ENCODE assay signal across 22 cellular contexts in genomic region chr1:38121231-38121680, GRCh38.
"Had no signal": no experiment of that assay in that cellular context is flagged by ENCODE, and none has a peak within 500 bp of the region (broad histone marks: within the 10 kb centered on the region; RNA-seq: fewer than 3 reads in every experiment).

No MANE protein-coding gene starts in this region.

- H3K4me3 ChIP-seq: coronary artery, esophagus muscularis mucosa, hepatocyte, right lobe of liver had no signal

- H3K27ac Mint-ChIP-seq: activated CD4-positive, alpha-beta memory T cell treated with anti-CD3 and anti-CD28 coated beads, Interleukin-2, amount 10 ng/mL, durations not matched to agents 7 days and 5 days; activated CD4-positive, alpha-beta T cell treated with anti-CD3 and anti-CD28 coated beads, Interleukin-2, amount 10 ng/mL, durations not matched to agents 24 days and 14 days; activated naive CD4-positive, alpha-beta T cell treated with anti-CD3 and anti-CD28 coated beads, Interleukin-2, amount 10 ng/mL, durations not matched to agents 7 days and 5 days; immature natural killer cell; nephron had no signal

- H3K4me1 Mint-ChIP-seq: activated CD4-positive, alpha-beta memory T cell treated with anti-CD3 and anti-CD28 coated beads, Interleukin-2, amount 10 ng/mL, durations not matched to agents 7 days and 5 days; activated CD4-positive, alpha-beta T cell treated with anti-CD3 and anti-CD28 coated beads, Interleukin-2, amount 10 ng/mL, durations not matched to agents 24 days and 14 days; activated naive CD4-positive, alpha-beta T cell treated with anti-CD3 and anti-CD28 coated beads, Interleukin-2, amount 10 ng/mL, durations not matched to agents 7 days and 5 days; immature natural killer cell had no signal

- ATAC-seq: activated CD4-positive, CD25-positive, alpha-beta regulatory T cell treated with anti-CD3 and anti-CD28 coated beads, Interleukin-2, amount 50 U/mL, for 24 hours; right lobe of liver had no signal

- H3K9ac ChIP-seq: parathyroid adenoma had no signal

- H2AFZ ChIP-seq: hepatocyte, parathyroid adenoma had no signal

- FAIRE-seq: frontal cortex, small intestine had no signal

- H3K4me1 ChIP-seq: esophagus muscularis mucosa, parathyroid adenoma had no signal

- H3K27me3 Mint-ChIP-seq: activated CD4-positive, alpha-beta memory T cell treated with anti-CD3 and anti-CD28 coated beads, Interleukin-2, amount 10 ng/mL, durations not matched to agents 7 days and 5 days; activated CD4-positive, alpha-beta T cell treated with anti-CD3 and anti-CD28 coated beads, Interleukin-2, amount 10 ng/mL, durations not matched to agents 24 days and 14 days had no signal

- H3K9me3 ChIP-seq: esophagus muscularis mucosa, right lobe of liver had no signal

- H3K9me3 Mint-ChIP-seq: activated CD4-positive, alpha-beta memory T cell treated with anti-CD3 and anti-CD28 coated beads, Interleukin-2, amount 10 ng/mL, durations not matched to agents 7 days and 5 days; activated CD4-positive, alpha-beta T cell treated with anti-CD3 and anti-CD28 coated beads, Interleukin-2, amount 10 ng/mL, durations not matched to agents 24 days and 14 days; activated naive CD4-positive, alpha-beta T cell treated with anti-CD3 and anti-CD28 coated beads, Interleukin-2, amount 10 ng/mL, durations not matched to agents 7 days and 5 days; immature natural killer cell; nephron had no signal

- H3K79me2 ChIP-seq: hepatocyte, parathyroid adenoma had no signal

- H3K4me3 Mint-ChIP-seq: activated CD4-positive, alpha-beta memory T cell treated with anti-CD3 and anti-CD28 coated beads, Interleukin-2, amount 10 ng/mL, durations not matched to agents 7 days and 5 days; activated CD4-positive, alpha-beta T cell treated with anti-CD3 and anti-CD28 coated beads, Interleukin-2, amount 10 ng/mL, durations not matched to agents 24 days and 14 days; activated naive CD4-positive, alpha-beta T cell treated with anti-CD3 and anti-CD28 coated beads, Interleukin-2, amount 10 ng/mL, durations not matched to agents 7 days and 5 days; immature natural killer cell; nephron had no signal

- H3K36me3 Mint-ChIP-seq: activated naive CD4-positive, alpha-beta T cell treated with anti-CD3 and anti-CD28 coated beads, Interleukin-2, amount 10 ng/mL, durations not matched to agents 7 days and 5 days; immature natural killer cell had no signal

- H3K36me3 ChIP-seq: esophagus muscularis mucosa, right lobe of liver had no signal

- DNase-seq: activated CD4-positive, alpha-beta memory T cell treated with anti-CD3 and anti-CD28 coated beads, Interleukin-2, amount 10 ng/mL, durations not matched to agents 7 days and 5 days; activated CD4-positive, alpha-beta T cell treated with anti-CD3 and anti-CD28 coated beads, Interleukin-2, amount 10 ng/mL, durations not matched to agents 24 days and 14 days; activated effector memory CD4-positive, alpha-beta T cell treated with anti-CD3 and anti-CD28 coated beads, Interleukin-2, amount 50 U/mL, for 16 hours; activated naive CD4-positive, alpha-beta T cell treated with anti-CD3 and anti-CD28 coated beads, Interleukin-2, amount 10 ng/mL, durations not matched to agents 7 days and 5 days; activated T-cell treated with anti-CD3 and anti-CD28 coated beads for 4 hours; amygdala; glutamatergic neuron; immature natural killer cell; mesenchymal stem cell; nucleus accumbens; right lobe of liver; small intestine; stimulated activated CD4-positive, alpha-beta T cell treated with anti-CD3 and anti-CD28 coated beads, Interleukin-2, amount 100 ng/mL, for 48 hours; stimulated activated naive CD4-positive, alpha-beta T cell; T-helper 2 cell had no signal

- H3K4me2 ChIP-seq: hepatocyte had no signal

- H3K27me3 ChIP-seq: hepatocyte, right lobe of liver had no signal

- H3K27ac ChIP-seq: coronary artery, esophagus muscularis mucosa, hepatocyte, parathyroid adenoma, right lobe of liver had no signal
